In genomic region chr9:2292733-2293132, GRCh38 we compare ENCODE assay signal across 13 cellular contexts.
DNase-seq lines count a peak whose midpoint lies in the region; TF ChIP-seq lines count a peak whose summit lies in the region.
"Had no signal": no experiment of that assay in that cellular context is flagged by ENCODE, and none has a peak within 500 bp of the region (broad histone marks: within the 10 kb centered on the region; RNA-seq: fewer than 3 reads in every experiment).

No MANE protein-coding gene starts in this region.

- peaks cover 28% of the 10 kb centered on the region for H3K4me1 Mint-ChIP-seq in nephron progenitor cell
- H3K4me1 Mint-ChIP-seq: IgD-negative memory B cell had no signal

- intact Hi-C loops in esophagus muscularis mucosa (cut with DNase I) = no loop called here
- intact Hi-C loops in transverse colon (cut with DNase I; ENCODE audit: low total_unique reads) = no loop called here

- TF ChIP-seq CTCF in esophagus muscularis mucosa (IDR thresholded peaks at IDR 0.05) (no peak), nephron progenitor cell (IDR thresholded peaks at IDR 0.05) (no peak), transverse colon (IDR thresholded peaks at IDR 0.05) (no peak)

- H3K4me1 ChIP-seq in esophagus muscularis mucosa (no peaks in the 10 kb centered on the region), transverse colon (peaks cover 0 to 15% (median 1%) of the 10 kb centered on the region in 4 donors)

- no peaks in the 10 kb centered on the region for H3K36me3 Mint-ChIP-seq in nephron progenitor cell (ENCODE audit: low read depth)
- H3K36me3 Mint-ChIP-seq: IgD-negative memory B cell had no signal

- H3K4me3 Mint-ChIP-seq in nephron progenitor cell = no peak overlapping the region
- H3K4me3 Mint-ChIP-seq: IgD-negative memory B cell had no signal

- no peaks in the 10 kb centered on the region for H3K9me3 ChIP-seq in esophagus muscularis mucosa
- H3K9me3 ChIP-seq in transverse colon = no peaks in the 10 kb centered on the region

- peak; percentile 43 for DNase-seq in NCI-H2171 treated with DMSO at 0.1 percent for 48 hours (lab: John Stamatoyannopoulos, UW)
- DNase-seq in NCI-H2171 (lab: John Stamatoyannopoulos, UW) = no peak
- peak; percentile 53 for DNase-seq in esophagus muscularis mucosa (ENCODE audit: extremely low spot score)
- no peak for DNase-seq in nephron progenitor cell
- DNase-seq in transverse colon = no peak
- DNase-seq in occipital lobe (lab: John Stamatoyannopoulos, UW) = no peak
- no peak for DNase-seq in activated naive CD4-positive, alpha-beta T cell treated with Interleukin-2 at 50 U/mL for 16 hours
- no peak for DNase-seq in dermis blood vessel endothelial cell
- DNase-seq: NCI-H226, NCI-H526 treated with DMSO at 0.1 percent for 48 hours, OCI-M1 had no signal

- H3K36me3 ChIP-seq in esophagus muscularis mucosa (no peaks in the 10 kb centered on the region), transverse colon (no peaks in the 10 kb centered on the region)

- in situ Hi-C loops in transverse colon (cut with MboI; ENCODE audit: low pct_ligation_motif_present in 1 of 4, low pct_unique_long_range_greater_than_20kb in 1 of 4, low sequenced_read_pairs in 3 of 4) = no loop called here

- TF ChIP-seq POLR2A in esophagus muscularis mucosa (IDR thresholded peaks at IDR 0.05; ENCODE audit: low read depth) = no peak
- no peak for TF ChIP-seq POLR2A in transverse colon (IDR thresholded peaks at IDR 0.05)

- peak overlapping the region; percentile 62 for H3K27ac Mint-ChIP-seq in nephron progenitor cell
- H3K27ac Mint-ChIP-seq: IgD-negative memory B cell had no signal

- H3K27me3 ChIP-seq in esophagus muscularis mucosa (no peaks in the 10 kb centered on the region), transverse colon (no peaks in the 10 kb centered on the region)

- no peak overlapping the region for H3K27ac ChIP-seq in esophagus muscularis mucosa (replicated peaks in 1 of 4)
- peak overlapping the region in 3 of 4 donors; percentile 37 to 72 (median 43) for H3K27ac ChIP-seq in transverse colon
- H3K27ac ChIP-seq: 22Rv1 had no signal

- H3K27me3 Mint-ChIP-seq in nephron progenitor cell (ENCODE audit: low read depth, poor library complexity) = peaks cover 8% of the 10 kb centered on the region

- no peak overlapping the region for H3K4me3 ChIP-seq in esophagus muscularis mucosa
- H3K4me3 ChIP-seq in transverse colon = no peak overlapping the region

- peaks cover 9% of the 10 kb centered on the region for H3K9me3 Mint-ChIP-seq in nephron progenitor cell

- WGBS in esophagus muscularis mucosa = 93% methylated on average over 2 of the region's 2 CpGs
- 63 to 69% methylated on average over 2 of the region's 2 CpGs for WGBS in transverse colon (ENCODE audit: low coverage in 1 of 2), 2 donors

- TF ChIP-seq EP300 in esophagus muscularis mucosa (IDR thresholded peaks at IDR 0.05) (no peak), transverse colon (IDR thresholded peaks at IDR 0.05; ENCODE audit: low read depth) (no peak)

Comparison
In these comparisons a context has a peak if more than half of its experiments do, and no peak if none do; other contexts are left out.
1. DNase-seq: peak in NCI-H2171 treated with DMSO at 0.1 percent for 48 hours (single experiment) and esophagus muscularis mucosa (single experiment); none in NCI-H2171 (single experiment), nephron progenitor cell (single experiment), transverse colon (single experiment), occipital lobe (single experiment), activated naive CD4-positive, alpha-beta T cell treated with Interleukin-2 at 50 U/mL for 16 hours (single experiment) and dermis blood vessel endothelial cell (single experiment).
2. H3K27ac ChIP-seq: peak in transverse colon (3 of 4); none in esophagus muscularis mucosa (0 of 4).